In genomic region chr1:5373281-5373680, GRCh38 we compare ENCODE assay signal across 16 cellular contexts.
A peak's percentile ranks its signal among the peaks of the same experiment; 100 is the strongest.
DNase-seq lines count a peak whose midpoint lies in the region; ATAC-seq and TF ChIP-seq lines count a peak whose summit lies in the region.
"Had no signal": no experiment of that assay in that cellular context is flagged by ENCODE, and none has a peak within 500 bp of the region (broad histone marks: within the 10 kb centered on the region; RNA-seq: fewer than 3 reads in every experiment).

No MANE protein-coding gene starts in this region.

- WGBS in stomach, 5 donors, result 86 to 89% (median 87%) methylated on average over 4 of the region's 4 CpGs

- DNase-seq in activated CD4-positive, alpha-beta T cell treated with anti-CD3 and anti-CD28 coated beads, Interleukin-2, amount 10 ng/mL, durations not matched to agents 7 days and 5 days, result no peak
- DNase-seq in activated CD4-positive, alpha-beta T cell treated with anti-CD3 and anti-CD28 coated beads for 4 hours, result no peak
- DNase-seq in SHP77 treated with DMSO at 0.1 percent for 48 hours (lab: John Stamatoyannopoulos, UW) (peak; percentile 17), stomach (peak; percentile 8), G401 (ENCODE audit: low spot score) (no peak), nephron progenitor cell (no peak), NCI-H128 (lab: John Stamatoyannopoulos, UW; ENCODE audit: unreplicated experiment) (no peak)
- DNase-seq: Calu3; CD8-positive, alpha-beta T cell; DMS79 treated with DMSO at 0.1 percent for 48 hours; GM23248 had no signal

- H3K27me3 Mint-ChIP-seq in activated CD4-positive, alpha-beta T cell treated with anti-CD3 and anti-CD28 coated beads, Interleukin-2, amount 10 ng/mL, durations not matched to agents 7 days and 5 days, result no peaks in the 10 kb centered on the region
- H3K27me3 Mint-ChIP-seq in nephron progenitor cell (ENCODE audit: low read depth, poor library complexity), result peaks cover 15% of the 10 kb centered on the region
- H3K27me3 Mint-ChIP-seq: B cell had no signal

- peaks cover 0 to 45% (median 0%) of the 10 kb centered on the region in 3 donors for H3K27me3 ChIP-seq in stomach
- H3K27me3 ChIP-seq: BLaER1 treated with 17β-estradiol and CSF1 and Interleukin-3, amounts not matched to agents 10 nM and 100 nM had no signal

- peaks cover 19% of the 10 kb centered on the region for H3K4me1 Mint-ChIP-seq in activated CD4-positive, alpha-beta T cell treated with anti-CD3 and anti-CD28 coated beads, Interleukin-2, amount 10 ng/mL, durations not matched to agents 7 days and 5 days
- H3K4me1 Mint-ChIP-seq in nephron progenitor cell, result no peaks in the 10 kb centered on the region
- H3K4me1 Mint-ChIP-seq: B cell had no signal

- H3K4me3 ChIP-seq in stomach, result no peak overlapping the region
- H3K4me3 ChIP-seq: BLaER1 treated with 17β-estradiol and CSF1 and Interleukin-3, amounts not matched to agents 10 nM and 100 nM; GM12878; GM23248; HAP-1 had no signal

- in situ Hi-C loops in G401 (cut with HindIII; ENCODE audit: low sequenced_read_pairs), result no loop called here

- no peaks in the 10 kb centered on the region for H3K4me1 ChIP-seq in stomach
- H3K4me1 ChIP-seq: HAP-1 had no signal

- peaks cover 8 to 16% (median 14%) of the 10 kb centered on the region in 4 donors for H3K9me3 ChIP-seq in stomach
- H3K9me3 ChIP-seq: HAP-1 had no signal

- TF ChIP-seq EP300 in stomach (IDR thresholded peaks at IDR 0.05), result no peak

- no peaks in the 10 kb centered on the region for H3K36me3 ChIP-seq in stomach
- H3K36me3 ChIP-seq: BLaER1 treated with 17β-estradiol and CSF1 and Interleukin-3, amounts not matched to agents 10 nM and 100 nM; HAP-1 had no signal

- no peak overlapping the region for H3K4me3 Mint-ChIP-seq in activated CD4-positive, alpha-beta T cell treated with anti-CD3 and anti-CD28 coated beads, Interleukin-2, amount 10 ng/mL, durations not matched to agents 7 days and 5 days
- no peak overlapping the region for H3K4me3 Mint-ChIP-seq in nephron progenitor cell
- H3K4me3 Mint-ChIP-seq: B cell; CD8-positive, alpha-beta T cell had no signal

- CTCF ChIA-PET in activated CD4-positive, alpha-beta T cell treated with anti-CD3 and anti-CD28 coated beads, Interleukin-2, amount 10 ng/mL, durations not matched to agents 7 days and 5 days (lab: Charles Lee), result no interaction called here

- H3K9me3 Mint-ChIP-seq in activated CD4-positive, alpha-beta T cell treated with anti-CD3 and anti-CD28 coated beads, Interleukin-2, amount 10 ng/mL, durations not matched to agents 7 days and 5 days, result peaks cover 22% of the 10 kb centered on the region
- H3K9me3 Mint-ChIP-seq in nephron progenitor cell, result peaks cover 28% of the 10 kb centered on the region

- H3K27ac Mint-ChIP-seq in activated CD4-positive, alpha-beta T cell treated with anti-CD3 and anti-CD28 coated beads, Interleukin-2, amount 10 ng/mL, durations not matched to agents 7 days and 5 days, result peak overlapping the region; percentile 31
- no peak overlapping the region for H3K27ac Mint-ChIP-seq in nephron progenitor cell
- H3K27ac Mint-ChIP-seq: B cell; CD8-positive, alpha-beta T cell had no signal

- POLR2A ChIA-PET in activated CD4-positive, alpha-beta T cell treated with anti-CD3 and anti-CD28 coated beads, Interleukin-2, amount 10 ng/mL, durations not matched to agents 7 days and 5 days (lab: Charles Lee), result no interaction called here

- H3K36me3 Mint-ChIP-seq in activated CD4-positive, alpha-beta T cell treated with anti-CD3 and anti-CD28 coated beads, Interleukin-2, amount 10 ng/mL, durations not matched to agents 7 days and 5 days (ENCODE audit: low read depth), result peaks cover 16% of the 10 kb centered on the region
- no peaks in the 10 kb centered on the region for H3K36me3 Mint-ChIP-seq in nephron progenitor cell (ENCODE audit: low read depth)

- TF ChIP-seq CTCF in stomach (IDR thresholded peaks at IDR 0.05) (no peak), nephron progenitor cell (IDR thresholded peaks at IDR 0.05) (no peak)

- TF ChIP-seq POLR2A in stomach (IDR thresholded peaks at IDR 0.05), result no peak

- ATAC-seq in esophagus mucosa, result peak; percentile 50
- ATAC-seq: CD8-positive, alpha-beta T cell; GM12878 had no signal

- no peak overlapping the region for H3K27ac ChIP-seq in stomach
- H3K27ac ChIP-seq: GM23248 had no signal

- intact Hi-C loops in stomach (cut with DNase I; ENCODE audit: low total_unique reads), result no loop called here

Comparison
In these comparisons a context has a peak if more than half of its experiments do, and no peak if none do; other contexts are left out.
1. DNase-seq: peak in SHP77 treated with DMSO at 0.1 percent for 48 hours (single experiment) and stomach (single experiment); none in activated CD4-positive, alpha-beta T cell treated with anti-CD3 and anti-CD28 coated beads, Interleukin-2, amount 10 ng/mL, durations not matched to agents 7 days and 5 days (single experiment), activated CD4-positive, alpha-beta T cell treated with anti-CD3 and anti-CD28 coated beads for 4 hours (0 of 2), G401 (single experiment), nephron progenitor cell (single experiment) and NCI-H128 (single experiment).